Comparison of ENCODE assay signal across 8 cellular contexts in genomic region chr14:36271939-36272907, GRCh38. TPM values are rescaled to one million over a fixed set of nuclear protein-coding genes. Genes with fewer than 3 reads are reported as not detected.
DNase-seq lines count a peak whose midpoint lies in the region; ATAC-seq, FAIRE-seq and TF ChIP-seq lines count a peak whose summit lies in the region.

No MANE protein-coding gene starts in this region.

- no peak overlapping the region for H3K27ac Mint-ChIP-seq in H9
- no peak overlapping the region for H3K27ac Mint-ChIP-seq in activated T-helper 2 cell treated with anti-CD3 and anti-CD28 coated beads, Interferon-gamma antibody, Interleukin-2, Interleukin-4, amounts not matched to agents 10 μg/mL and 5 μg/mL and 100 μg/mL, durations not matched to agents 14 hours and 24 hours and 36 hours

- WGBS in H9 (ENCODE audit: extremely low coverage, insufficient read length, low lambda C conversion rate) = no CpG with 5 or more reads among the region's 29 CpGs

- H3K56ac ChIP-seq in H9 (ENCODE audit: insufficient read length, low read depth, low read length) = no peak overlapping the region

- TF ChIP-seq CTCF in H9 (conservative IDR thresholded peaks at IDR 0.05) (no peak), keratinocyte (optimal IDR thresholded peaks at IDR 0.05 in 1 of 3, IDR thresholded peaks at IDR 0.05 in 1 of 3, conservative IDR thresholded peaks at IDR 0.05 in 1 of 3; ENCODE audit: extremely low read depth in 1 of 3, insufficient read depth in 2 of 3, low read length in 3 of 3) (no peak)

- peak overlapping the region; percentile 6 to 77 for H3K4me3 Mint-ChIP-seq in H9
- peak overlapping the region; percentile 67 for H3K4me3 Mint-ChIP-seq in activated T-helper 2 cell treated with anti-CD3 and anti-CD28 coated beads, Interferon-gamma antibody, Interleukin-2, Interleukin-4, amounts not matched to agents 10 μg/mL and 5 μg/mL and 100 μg/mL, durations not matched to agents 14 hours and 24 hours and 36 hours (ENCODE audit: low read depth)

- H2BK20ac ChIP-seq in H9 (ENCODE audit: low read depth, low read length, poor library complexity, severe bottlenecking) = no peak overlapping the region

- no peak overlapping the region for H4K8ac ChIP-seq in H9 (replicated peaks; ENCODE audit: insufficient read length, low read depth, low read length)

- H3K36me3 Mint-ChIP-seq in H9 (ENCODE audit: insufficient read depth in 1 of 3, low read depth in 3 of 3) = no peaks in the 10 kb centered on the region
- no peaks in the 10 kb centered on the region for H3K36me3 Mint-ChIP-seq in activated T-helper 2 cell treated with anti-CD3 and anti-CD28 coated beads, Interferon-gamma antibody, Interleukin-2, Interleukin-4, amounts not matched to agents 10 μg/mL and 5 μg/mL and 100 μg/mL, durations not matched to agents 14 hours and 24 hours and 36 hours (ENCODE audit: low read depth)

- H2BK12ac ChIP-seq in H9 (ENCODE audit: insufficient read length, low read depth, low read length) = no peak overlapping the region

- H3K4me1 ChIP-seq in H9 (ENCODE audit: insufficient read depth, low read length) = peaks cover 15% of the 10 kb centered on the region
- peaks cover 7% of the 10 kb centered on the region for H3K4me1 ChIP-seq in keratinocyte (ENCODE audit: control insufficient read depth, extremely low read depth, insufficient read depth, low read length)

- intact Hi-C loops in activated T-helper 2 cell treated with anti-CD3 and anti-CD28 coated beads, Interferon-gamma antibody, Interleukin-2, Interleukin-4, amounts not matched to agents 10 μg/mL and 5 μg/mL and 100 μg/mL, durations not matched to agents 14 hours and 24 hours and 36 hours (cut with micrococcal nuclease) = loop anchor here (10.0 kb wide), 1 partner anchor 103 kb away; no protein-coding TSS in a partner anchor

- no peak overlapping the region for H4K91ac ChIP-seq in H9 (ENCODE audit: insufficient read length, low read depth, low read length)

- peak overlapping the region; percentile 70 for H3K4me2 ChIP-seq in H9 (ENCODE audit: insufficient read depth, insufficient read length, low read length)
- peak overlapping the region; percentile 92 for H3K4me2 ChIP-seq in keratinocyte (ENCODE audit: control insufficient read depth, extremely low read depth, insufficient read depth, low read depth, low read length)

- H3K9ac ChIP-seq in H9 (ENCODE audit: extremely low read depth, insufficient read length, low read length) (no peak overlapping the region), keratinocyte (ENCODE audit: control insufficient read depth, extremely low read depth, insufficient read depth, low read length) (no peak overlapping the region)

- H3K14ac ChIP-seq in H9 (ENCODE audit: insufficient read depth, low read length) = no peak overlapping the region

- H3K27me3 Mint-ChIP-seq in H9 (ENCODE audit: low read depth) = peaks cover 15% of the 10 kb centered on the region
- peaks cover 50% of the 10 kb centered on the region for H3K27me3 Mint-ChIP-seq in activated T-helper 2 cell treated with anti-CD3 and anti-CD28 coated beads, Interferon-gamma antibody, Interleukin-2, Interleukin-4, amounts not matched to agents 10 μg/mL and 5 μg/mL and 100 μg/mL, durations not matched to agents 14 hours and 24 hours and 36 hours (ENCODE audit: low read depth)

- no peaks in the 10 kb centered on the region for H3K79me1 ChIP-seq in H9 (ENCODE audit: insufficient read depth, low read depth, low read length, poor library complexity, severe bottlenecking)

- no peaks in the 10 kb centered on the region; a peak in 1 of 5 replicates for H3K9me3 Mint-ChIP-seq in H9
- no peaks in the 10 kb centered on the region for H3K9me3 Mint-ChIP-seq in activated T-helper 2 cell treated with anti-CD3 and anti-CD28 coated beads, Interferon-gamma antibody, Interleukin-2, Interleukin-4, amounts not matched to agents 10 μg/mL and 5 μg/mL and 100 μg/mL, durations not matched to agents 14 hours and 24 hours and 36 hours

- FAIRE-seq in keratinocyte (lab: Jason Lieb, UNC) = peak; percentile 32

- no peak overlapping the region for H3K18ac ChIP-seq in H9 (ENCODE audit: insufficient read length, low read depth, low read length)

- no peak overlapping the region for H2AK5ac ChIP-seq in H9 (ENCODE audit: insufficient read length, low read length)

- H3K4me1 Mint-ChIP-seq in H9 = peaks cover 84 to 87% of the 10 kb centered on the region in 2 experiments
- peaks cover 8% of the 10 kb centered on the region for H3K4me1 Mint-ChIP-seq in activated T-helper 2 cell treated with anti-CD3 and anti-CD28 coated beads, Interferon-gamma antibody, Interleukin-2, Interleukin-4, amounts not matched to agents 10 μg/mL and 5 μg/mL and 100 μg/mL, durations not matched to agents 14 hours and 24 hours and 36 hours (ENCODE audit: low read depth)

- no peak overlapping the region for H2BK5ac ChIP-seq in H9 (ENCODE audit: insufficient read length, low read length)

- H3K27me3 ChIP-seq in H9 (ENCODE audit: insufficient read depth, low read length) (no peaks in the 10 kb centered on the region; the same call in 1 of the 2 replicates), keratinocyte (ENCODE audit: control insufficient read depth, extremely low read depth, insufficient read depth, low read length) (peaks cover 4% of the 10 kb centered on the region)

- H4K5ac ChIP-seq in H9 (ENCODE audit: insufficient read length, low read depth, low read length) = no peak overlapping the region

- no peak for TF ChIP-seq POLR2A in GM18505 (IDR thresholded peaks at IDR 0.05; ENCODE audit: borderline replicate concordance, extremely low read depth, insufficient read depth, insufficient read length)

- H2BK15ac ChIP-seq in H9 (ENCODE audit: low read depth, low read length) = no peak overlapping the region

- no peaks in the 10 kb centered on the region for H3K79me2 ChIP-seq in H9 (ENCODE audit: insufficient read depth, low read length)
- no peaks in the 10 kb centered on the region for H3K79me2 ChIP-seq in keratinocyte (ENCODE audit: control insufficient read depth, insufficient read depth, low read length)

- H3K9me3 ChIP-seq in H9 (ENCODE audit: control insufficient read depth, low read depth, low read length) (no peaks in the 10 kb centered on the region), keratinocyte (ENCODE audit: control insufficient read depth, low read depth, low read length) (no peaks in the 10 kb centered on the region)

- no peak overlapping the region for H3K23ac ChIP-seq in H9 (ENCODE audit: insufficient read length, low read depth, low read length)

- H3K9me1 ChIP-seq in keratinocyte (ENCODE audit: control insufficient read depth, extremely low read depth, insufficient read depth, low read length) = no peaks in the 10 kb centered on the region

- H3T11ph ChIP-seq in H9 (ENCODE audit: low read length) = no peak overlapping the region

- ATAC-seq in GM18517 (IDR thresholded peaks at IDR 0.05; ENCODE audit: unreplicated experiment) (no peak), HG02884 (IDR thresholded peaks at IDR 0.05; ENCODE audit: unreplicated experiment) (no peak), GM18505 (IDR thresholded peaks at IDR 0.05; ENCODE audit: unreplicated experiment) (no peak), HG03521 (IDR thresholded peaks at IDR 0.05; ENCODE audit: unreplicated experiment) (no peak)

- no peaks in the 10 kb centered on the region for H3K36me3 ChIP-seq in keratinocyte (ENCODE audit: control insufficient read depth in 2 of 2, extremely low read depth in 1 of 2, insufficient read depth in 2 of 2, low read length in 2 of 2)

- no peaks in the 10 kb centered on the region for H4K20me1 ChIP-seq in H9 (ENCODE audit: control insufficient read depth, insufficient read depth, insufficient read length)
- H4K20me1 ChIP-seq in keratinocyte (ENCODE audit: control insufficient read depth, extremely low read depth, insufficient read depth, low read length) = no peaks in the 10 kb centered on the region

- no peak overlapping the region for H2AFZ ChIP-seq in H9 (ENCODE audit: low read length)
- H2AFZ ChIP-seq in keratinocyte (ENCODE audit: control insufficient read depth, low read length) = peak overlapping the region; percentile 92

- no peak overlapping the region for H2BK120ac ChIP-seq in H9 (ENCODE audit: low read depth, low read length, poor library complexity, severe bottlenecking)

- H3K27ac ChIP-seq in H9 (ENCODE audit: insufficient read length, low read depth, low read length) = no peak overlapping the region
- no peak overlapping the region for H3K27ac ChIP-seq in keratinocyte (ENCODE audit: control insufficient read depth, insufficient read depth, low read length)

- H3K4ac ChIP-seq in H9 (ENCODE audit: low read depth, low read length) = no peak overlapping the region

- H3K4me3 ChIP-seq in keratinocyte (ENCODE audit: control insufficient read depth in 2 of 3, extremely low read depth in 1 of 3, insufficient read depth in 2 of 3, low read depth in 1 of 3, low read length in 3 of 3) = peak overlapping the region in 2 of 3 experiments; percentile 43 to 67

- dilution Hi-C loops in keratinocyte (cut with MboI; ENCODE audit: extremely low pct_ligation_motif_present, low sequenced_read_pairs) = no loop called here

- no peak for DNase-seq in H9
- DNase-seq in activated T-helper 2 cell treated with anti-CD3 and anti-CD28 coated beads, Interferon-gamma antibody, Interleukin-2, Interleukin-4, amounts not matched to agents 10 μg/mL and 5 μg/mL and 100 μg/mL, durations not matched to agents 14 hours and 24 hours and 36 hours (ENCODE audit: low spot score) = no peak
- DNase-seq in keratinocyte (ENCODE audit: low read depth, low spot score) = no peak
- peak; percentile 51 for DNase-seq in stimulated activated CD8-positive, alpha-beta memory T cell treated with anti-CD3 and anti-CD28 coated beads, Interleukin-4, amount 100 ng/mL, for 48 hours

- peaks cover 6% of the 10 kb centered on the region for H3K23me2 ChIP-seq in H9 (ENCODE audit: insufficient read length, low read depth, low read length, poor library complexity, severe bottlenecking)

RNA-seq across cellular contexts. Expression of gene MBIP, which starts 48.2 kb away (rescaled TPM):
- total RNA-seq in H9 (2021) = 29.6 and 31.4 TPM in 2 replicates
- 29.3 and 29.5 TPM in 2 replicates for total RNA-seq in activated T-helper 2 cell treated with anti-CD3 and anti-CD28 coated beads, Interferon-gamma antibody, Interleukin-2, Interleukin-4, amounts not matched to agents 10 μg/mL and 5 μg/mL and 100 μg/mL, durations not matched to agents 14 hours and 24 hours and 36 hours
- 16.0 to 28.3 TPM (median 17.2 TPM) in 3 replicates for polyA plus RNA-seq in keratinocyte
- 63.5 TPM for polyA plus RNA-seq in keratinocyte (2011; ENCODE audit: low read depth)
- polyA plus RNA-seq in keratinocyte (2011; cell fraction: cytosol; rRNA removed) = 11.0 and 20.7 TPM in 2 replicates
- polyA plus RNA-seq in keratinocyte (2011; cell fraction: nucleus; rRNA removed) = 17.1 and 24.7 TPM in 2 replicates
- 11.7 and 26.1 TPM in 2 replicates for polyA plus RNA-seq in keratinocyte (2012; ENCODE audit: low replicate concordance)
- 5.1 to 14.5 TPM (median 9.5 TPM) in 3 replicates for polyA minus RNA-seq in keratinocyte
- polyA minus RNA-seq in keratinocyte (2011; cell fraction: cytosol; rRNA and poly(A)+ RNA removed) = 7.1 TPM
- 5.4 and 8.8 TPM in 2 replicates for polyA minus RNA-seq in keratinocyte (2011; cell fraction: nucleus; rRNA and poly(A)+ RNA removed)
